In genomic region chr7:102748605-102749322, GRCh38 we compare ENCODE assay signal across 8 cellular contexts. TPM values are rescaled to one million over a fixed set of nuclear protein-coding genes. Genes with fewer than 3 reads are reported as not detected.
A peak's percentile ranks its signal among the peaks of the same experiment; 100 is the strongest.
DNase-seq lines count a peak whose midpoint lies in the region; ATAC-seq and TF ChIP-seq lines count a peak whose summit lies in the region.
"Not testable (repeated sequence)": the region's sequence is repeated elsewhere in the genome, so short reads cannot be mapped to it uniquely, and the experiment has no call there.

FAM185A (plus strand) TSS chr7:102748999; CDS start chr7:102749208, 209 bp downstream.

- H3K9me3 ChIP-seq in AG04450 (ENCODE audit: control insufficient read depth, insufficient read depth, low read length); WERI-Rb-1 (ENCODE audit: severe bottlenecking); iPS-20b (ENCODE audit: insufficient read depth, low read depth, low read length); skeletal muscle tissue (ENCODE audit: control insufficient read depth in 3 of 3, low read length in 3 of 3): not testable (repeated sequence)

- not testable (repeated sequence) for H3K27me3 ChIP-seq in AG04450 (ENCODE audit: control insufficient read depth, insufficient read depth, low read length); WERI-Rb-1 (ENCODE audit: insufficient read depth, low read depth, severe bottlenecking); iPS-20b (ENCODE audit: insufficient read depth, low read length); skeletal muscle tissue (ENCODE audit: control insufficient read depth in 3 of 3, insufficient read depth in 3 of 3, low read length in 3 of 3)

- peak; percentile 96 for DNase-seq in AG04450 (ENCODE audit: low read depth, low spot score)
- DNase-seq in NCI-H2196 treated with DMSO at 0.1 percent for 48 hours (lab: John Stamatoyannopoulos, UW; ENCODE audit: unreplicated experiment) = peak; percentile 99
- peak; percentile 99 for DNase-seq in WERI-Rb-1
- peak; percentile 100 for DNase-seq in cardiac fibroblast (ENCODE audit: low read depth in 2 of 2)

- not testable (repeated sequence) for H3K4me1 ChIP-seq in iPS-20b (ENCODE audit: insufficient read depth, low read length)
- H3K4me1 ChIP-seq in skeletal muscle tissue (ENCODE audit: control insufficient read depth in 3 of 3, insufficient read depth in 3 of 3, low read length in 3 of 3) = peaks cover 11% of the 10 kb centered on the region in 3 donors

- peak within 1 kb of the TSS; percentile 73; the same call in 1 of the 2 replicates for H3K9ac ChIP-seq in iPS-20b (ENCODE audit: low read depth, low read length)
- peak within 1 kb of the TSS; percentile 73 to 86 (median 76) for H3K9ac ChIP-seq in skeletal muscle tissue (ENCODE audit: low read depth in 1 of 3, low read length in 3 of 3)

- not testable (repeated sequence) for TF ChIP-seq CTCF in AG04450 (IDR thresholded peaks at IDR 0.05; ENCODE audit: low read depth, low read length); WERI-Rb-1 (IDR thresholded peaks at IDR 0.05; ENCODE audit: low read depth, low read length); cardiac fibroblast (IDR thresholded peaks at IDR 0.05; ENCODE audit: low read depth, low read length)

- peak within 1 kb of the TSS; percentile 69 for H3K4me3 ChIP-seq in AG04450 (ENCODE audit: low read depth, low read length)
- H3K4me3 ChIP-seq in WERI-Rb-1 (ENCODE audit: low read depth, low read length) = peak within 1 kb of the TSS; percentile 73
- peak within 1 kb of the TSS; percentile 64 to 66 for H3K4me3 ChIP-seq in cardiac fibroblast (replicated peaks in 1 of 2; ENCODE audit: low read depth in 2 of 2, low read length in 2 of 2)
- peak within 1 kb of the TSS; percentile 82 for H3K4me3 ChIP-seq in iPS-20b (ENCODE audit: low read length)
- peak within 1 kb of the TSS; percentile 76 to 88 (median 81) for H3K4me3 ChIP-seq in skeletal muscle tissue (ENCODE audit: low read length in 3 of 3)

- not testable (repeated sequence) for H3K27ac ChIP-seq in AG04450 (ENCODE audit: low read depth, low read length); iPS-20b (ENCODE audit: low read length)
- H3K27ac ChIP-seq in WERI-Rb-1 = peak within 1 kb of the TSS; percentile 44
- H3K27ac ChIP-seq in skeletal muscle tissue (ENCODE audit: low read depth, low read length) = peak within 1 kb of the TSS; percentile 76

- CTCF ChIA-PET in AG04450 (lab: Charles Lee) = not testable (repeated sequence)

- not testable (repeated sequence) for H3K36me3 ChIP-seq in WERI-Rb-1; iPS-20b (ENCODE audit: insufficient read depth, low read depth, low read length); skeletal muscle tissue (ENCODE audit: control insufficient read depth in 3 of 3, insufficient read depth in 3 of 3, low read length in 3 of 3)

- POLR2A ChIA-PET in AG04450 (lab: Yijun Ruan, JAX) = interaction anchor here (1.2 kb wide), 1 partner anchor 166 kb away, joined by 3 read pairs; no protein-coding TSS in a partner anchor

- ATAC-seq in GM18907 (IDR thresholded peaks at IDR 0.05; ENCODE audit: unreplicated experiment) = peak; percentile 98
- peak; percentile 98 for ATAC-seq in HG03139 (IDR thresholded peaks at IDR 0.05; ENCODE audit: unreplicated experiment)

RNA-seq across cellular contexts. Expression of gene FAM185A, which starts in this region (rescaled TPM):
- polyA plus RNA-seq in AG04450 (2011; rRNA removed) = 3.4 and 4.0 TPM in 2 replicates
- 4.8 and 7.6 TPM in 2 replicates for polyA minus RNA-seq in AG04450 (2011; rRNA and poly(A)+ RNA removed)
- 17.7 TPM for total RNA-seq in skeletal muscle tissue
